ENCODE assay signal across 8 cellular contexts in genomic region chr10:43605850-43606322, GRCh38. TPM values are rescaled to one million over a fixed set of nuclear protein-coding genes. Genes with fewer than 3 reads are reported as not detected.
DNase-seq lines count a peak whose midpoint lies in the region; ATAC-seq lines count a peak whose summit lies in the region.

No MANE protein-coding gene starts in this region.

- H3K9me3 Mint-ChIP-seq in dendritic cell treated with granulocyte-macrophage colony-stimulating factor and Interleukin-4, amounts not matched to agents 40 ng/mL and 50 ng/mL, for 4 days = peaks cover 8% of the 10 kb centered on the region

- H3K4me1 ChIP-seq in HUES6 (ENCODE audit: control insufficient read depth, insufficient read depth, low read length) (peaks cover 5% of the 10 kb centered on the region), neuronal stem cell (ENCODE audit: control insufficient read depth in 2 of 2, insufficient read depth in 1 of 2, low read depth in 1 of 2, low read length in 2 of 2) (peaks cover 0 to 2% of the 10 kb centered on the region in 2 donors)

- H3K4ac ChIP-seq in neuronal stem cell (ENCODE audit: low read length) = no peak overlapping the region

- H2AFZ ChIP-seq in neuronal stem cell (ENCODE audit: low read length) = peak overlapping the region; percentile 99

- peaks cover 3% of the 10 kb centered on the region for H3K27me3 Mint-ChIP-seq in dendritic cell treated with granulocyte-macrophage colony-stimulating factor and Interleukin-4, amounts not matched to agents 40 ng/mL and 50 ng/mL, for 4 days

- H3K14ac ChIP-seq in neuronal stem cell (ENCODE audit: low read length) = no peak overlapping the region

- H3K36me3 ChIP-seq in HUES6 (ENCODE audit: control insufficient read depth, insufficient read depth, low read length) (peaks cover 22% of the 10 kb centered on the region), neuronal stem cell (replicated peaks in 1 of 2; ENCODE audit: control insufficient read depth in 2 of 2, insufficient read depth in 2 of 2, low read length in 2 of 2) (peaks cover 6 to 16% of the 10 kb centered on the region in 2 donors)

- H2BK5ac ChIP-seq in neuronal stem cell (ENCODE audit: low read length) = no peak overlapping the region

- H3K9ac ChIP-seq in HUES6 (ENCODE audit: low read length) (no peak overlapping the region), neuronal stem cell (ENCODE audit: low read depth, low read length, poor library complexity) (no peak overlapping the region)

- peak overlapping the region; percentile 76 for H3K23ac ChIP-seq in neuronal stem cell (ENCODE audit: low read depth, low read length, poor library complexity)

- H4K8ac ChIP-seq in neuronal stem cell (ENCODE audit: low read depth, low read length) = peak overlapping the region; percentile 33

- no peak overlapping the region for H2BK12ac ChIP-seq in neuronal stem cell (ENCODE audit: low read length)

- H2BK15ac ChIP-seq in neuronal stem cell (ENCODE audit: low read length) = no peak overlapping the region

- H3K79me1 ChIP-seq in neuronal stem cell (ENCODE audit: low read depth, low read length) = no peaks in the 10 kb centered on the region

- H3K4me3 Mint-ChIP-seq in dendritic cell treated with granulocyte-macrophage colony-stimulating factor and Interleukin-4, amounts not matched to agents 40 ng/mL and 50 ng/mL, for 4 days = peak overlapping the region; percentile 76

- H3K18ac ChIP-seq in neuronal stem cell (ENCODE audit: low read length) = no peak overlapping the region

- no peak for DNase-seq in neuronal stem cell (ENCODE audit: low spot score)
- no peak for DNase-seq in SIG-M5 treated with dmso at 0.1 percent for 504 hours (lab: John Stamatoyannopoulos, UW; ENCODE audit: unreplicated experiment)
- DNase-seq in NCI-H345 treated with DMSO at 0.1 percent for 48 hours (lab: John Stamatoyannopoulos, UW; ENCODE audit: unreplicated experiment) = no peak

- H3K4me3 ChIP-seq in HUES6 (ENCODE audit: low read depth, low read length) = peak overlapping the region; percentile 74
- peak overlapping the region in 1 of 2 donors; percentile 72 for H3K4me3 ChIP-seq in neuronal stem cell (ENCODE audit: low read length in 2 of 2)

- no peak overlapping the region for H3K27ac ChIP-seq in HUES6 (ENCODE audit: low read depth, low read length)
- H3K27ac ChIP-seq in neuronal stem cell (replicated peaks; ENCODE audit: low read length) = no peak overlapping the region

- no CpG with 5 or more reads among the region's 12 CpGs for WGBS in neuronal stem cell (ENCODE audit: extremely low coverage in 2 of 2, insufficient read length in 2 of 2, insufficient replicate concordance in 1 of 2), 2 donors

- H3K4me2 ChIP-seq in neuronal stem cell (ENCODE audit: insufficient read depth, low read length, poor library complexity, severe bottlenecking) = peak overlapping the region; percentile 91

- peak overlapping the region; percentile 75 for H3K27ac Mint-ChIP-seq in dendritic cell treated with granulocyte-macrophage colony-stimulating factor and Interleukin-4, amounts not matched to agents 40 ng/mL and 50 ng/mL, for 4 days

- H3K4me1 Mint-ChIP-seq in dendritic cell treated with granulocyte-macrophage colony-stimulating factor and Interleukin-4, amounts not matched to agents 40 ng/mL and 50 ng/mL, for 4 days (ENCODE audit: low read depth) = peaks cover 23% of the 10 kb centered on the region

- H3K27me3 ChIP-seq in HUES6 (ENCODE audit: control insufficient read depth, insufficient read depth, low read length) (peaks cover 3% of the 10 kb centered on the region; the same call in 1 of the 2 replicates), neuronal stem cell (ENCODE audit: control insufficient read depth in 3 of 3, insufficient read depth in 3 of 3, low read depth in 1 of 3, low read length in 3 of 3) (no peaks in the 10 kb centered on the region)

- H4K91ac ChIP-seq in neuronal stem cell (ENCODE audit: low read depth, low read length, poor library complexity) = no peak overlapping the region

- peak; percentile 7 for ATAC-seq in GM19351 (IDR thresholded peaks at IDR 0.05; ENCODE audit: unreplicated experiment)
- no peak for ATAC-seq in HG03342 (IDR thresholded peaks at IDR 0.05; ENCODE audit: unreplicated experiment)
- ATAC-seq in HG02610 (IDR thresholded peaks at IDR 0.05; ENCODE audit: unreplicated experiment) = no peak

- H2BK120ac ChIP-seq in neuronal stem cell (ENCODE audit: low read depth, low read length) = no peak overlapping the region

- intact Hi-C loops in dendritic cell treated with granulocyte-macrophage colony-stimulating factor and Interleukin-4, amounts not matched to agents 40 ng/mL and 50 ng/mL, for 4 days (cut with micrococcal nuclease) = loop anchor here (2.0 kb wide), 1 partner anchor 43 kb away; the partner anchor contains the start of gene ZNF32

- H3K9me3 ChIP-seq in HUES6 (ENCODE audit: control insufficient read depth, insufficient read depth, low read depth, low read length) (peaks cover 17% of the 10 kb centered on the region), neuronal stem cell (replicated peaks in 1 of 2; ENCODE audit: control insufficient read depth in 2 of 2, insufficient read depth in 1 of 2, low read depth in 1 of 2, low read length in 2 of 2) (peaks cover 2 to 4% of the 10 kb centered on the region in 2 donors)

- peaks cover 29% of the 10 kb centered on the region for H3K36me3 Mint-ChIP-seq in dendritic cell treated with granulocyte-macrophage colony-stimulating factor and Interleukin-4, amounts not matched to agents 40 ng/mL and 50 ng/mL, for 4 days (ENCODE audit: low read depth)

- no peak overlapping the region for H2AK5ac ChIP-seq in neuronal stem cell (ENCODE audit: low read depth, low read length)

RNA-seq across cellular contexts. Expression of gene ZNF485, which starts 0.4 kb away (rescaled TPM):
- polyA plus RNA-seq in neuronal stem cell (2013, experiment 1 of 2) = 2.0 TPM
- 2.4 TPM for polyA plus RNA-seq in neuronal stem cell (2013, experiment 2 of 2)

RNA-seq across cellular contexts. Expression of gene ZNF239, which starts 31.5 kb away (rescaled TPM):
- 4.0 TPM for polyA plus RNA-seq in neuronal stem cell (2013, experiment 1 of 2)
- polyA plus RNA-seq in neuronal stem cell (2013, experiment 2 of 2) = 3.9 TPM

RNA-seq across cellular contexts. Expression of gene ZNF32, which starts 42.8 kb away (rescaled TPM):
- polyA plus RNA-seq in neuronal stem cell (2013, experiment 1 of 2) = 25.9 TPM
- 26.0 TPM for polyA plus RNA-seq in neuronal stem cell (2013, experiment 2 of 2)
